12 cellular contexts compared by ENCODE assay signal in genomic region chr7:38858281-38858884, GRCh38. TPM values are rescaled to one million over a fixed set of nuclear protein-coding genes. Genes with fewer than 3 reads are reported as not detected.
DNase-seq lines count a peak whose midpoint lies in the region; ATAC-seq and TF ChIP-seq lines count a peak whose summit lies in the region.
"Had no signal": no experiment of that assay in that cellular context is flagged by ENCODE, and none has a peak within 500 bp of the region (broad histone marks: within the 10 kb centered on the region; RNA-seq: fewer than 3 reads in every experiment).

No MANE protein-coding gene starts in this region.

- peaks cover 8% of the 10 kb centered on the region for H3K4me1 Mint-ChIP-seq in activated CD4-positive, alpha-beta memory T cell treated with anti-CD3 and anti-CD28 coated beads for 36 hours (ENCODE audit: low read depth)

- H3K36me3 Mint-ChIP-seq in activated CD4-positive, alpha-beta memory T cell treated with anti-CD3 and anti-CD28 coated beads for 36 hours: peaks cover 31% of the 10 kb centered on the region

- CTCF ChIA-PET in activated CD4-positive, alpha-beta memory T cell treated with anti-CD3 and anti-CD28 coated beads for 36 hours (lab: Charles Lee): no interaction called here

- no peak overlapping the region for H3K4me3 ChIP-seq in ACC112 (ENCODE audit: low read depth, low read length)
- H3K4me3 ChIP-seq in gastrocnemius medialis: no peak overlapping the region
- no peak overlapping the region for H3K4me3 ChIP-seq in stomach
- H3K4me3 ChIP-seq: esophagus muscularis mucosa, GM23338 had no signal

- TF ChIP-seq CTCF in gastrocnemius medialis (IDR thresholded peaks at IDR 0.05 in 4 of 5, conservative IDR thresholded peaks at IDR 0.05 in 1 of 5) (no peak), stomach (IDR thresholded peaks at IDR 0.05) (no peak)

- no peak for TF ChIP-seq EP300 in stomach (IDR thresholded peaks at IDR 0.05)

- H3K27ac ChIP-seq in ACC112 (ENCODE audit: low read depth, low read length): peak overlapping the region; percentile 56; the same call in 1 of the 2 replicates
- H3K27ac ChIP-seq in gastrocnemius medialis: no peak overlapping the region
- H3K27ac ChIP-seq in stomach: no peak overlapping the region
- H3K27ac ChIP-seq: esophagus muscularis mucosa had no signal

- no peak overlapping the region for H2AFZ ChIP-seq in ACC112 (ENCODE audit: low read length, unreplicated experiment)
- H2AFZ ChIP-seq: GM23338 had no signal

- H3K4me1 ChIP-seq in ACC112 (ENCODE audit: control insufficient read depth, insufficient read depth, low read length, unreplicated experiment): peaks cover 6% of the 10 kb centered on the region
- H3K4me1 ChIP-seq in gastrocnemius medialis: no peaks in the 10 kb centered on the region
- H3K4me1 ChIP-seq in stomach: peaks cover 0 to under 1% (median 0%) of the 10 kb centered on the region in 4 donors

- no peak for ATAC-seq in HG03520 (IDR thresholded peaks at IDR 0.05; ENCODE audit: unreplicated experiment)
- no peak for ATAC-seq in gastrocnemius medialis
- ATAC-seq: GM23338 had no signal

- peaks cover 3% of the 10 kb centered on the region for H3K79me2 ChIP-seq in ACC112 (ENCODE audit: control insufficient read depth, insufficient read depth, low read length, unreplicated experiment)

- POLR2A ChIA-PET in activated CD4-positive, alpha-beta memory T cell treated with anti-CD3 and anti-CD28 coated beads for 36 hours (lab: Charles Lee): no interaction called here

- intact Hi-C loops in activated CD4-positive, alpha-beta memory T cell treated with anti-CD3 and anti-CD28 coated beads for 36 hours (cut with micrococcal nuclease): no loop called here
- intact Hi-C loops in gastrocnemius medialis (cut with DNase I; ENCODE audit: low total_unique reads): no loop called here
- intact Hi-C loops in stomach (cut with DNase I; ENCODE audit: low total_unique reads): no loop called here

- H3K9me3 ChIP-seq in gastrocnemius medialis: no peaks in the 10 kb centered on the region
- H3K9me3 ChIP-seq in stomach: no peaks in the 10 kb centered on the region
- H3K9me3 ChIP-seq: esophagus muscularis mucosa had no signal

- H3K4me3 Mint-ChIP-seq in activated CD4-positive, alpha-beta memory T cell treated with anti-CD3 and anti-CD28 coated beads for 36 hours: no peak overlapping the region
- H3K4me3 Mint-ChIP-seq: B cell, GM23338 had no signal

- no peak overlapping the region for H3K27ac Mint-ChIP-seq in activated CD4-positive, alpha-beta memory T cell treated with anti-CD3 and anti-CD28 coated beads for 36 hours
- H3K27ac Mint-ChIP-seq: GM23338 had no signal

- H3K27me3 ChIP-seq in ACC112 (ENCODE audit: insufficient read depth, low read length): no peaks in the 10 kb centered on the region
- H3K27me3 ChIP-seq in gastrocnemius medialis: no peaks in the 10 kb centered on the region
- no peaks in the 10 kb centered on the region for H3K27me3 ChIP-seq in stomach
- H3K27me3 ChIP-seq: esophagus muscularis mucosa had no signal

- TF ChIP-seq POLR2A in gastrocnemius medialis (IDR thresholded peaks at IDR 0.05) (no peak), stomach (IDR thresholded peaks at IDR 0.05) (no peak)

- DNase-seq in HS-5 (ENCODE audit: low read depth) (peak; percentile 30), SHP77 (lab: John Stamatoyannopoulos, UW) (peak; percentile 4 to 23), glomerular endothelial cell (ENCODE audit: extremely low read depth, low read depth, low spot score) (peak; percentile 20), gastrocnemius medialis (no peak), stomach (no peak)
- DNase-seq in activated CD4-positive, alpha-beta memory T cell treated with anti-CD3 and anti-CD28 coated beads for 36 hours: no peak
- DNase-seq: activated gamma-delta T cell had no signal

- no peaks in the 10 kb centered on the region for H3K9me3 Mint-ChIP-seq in activated CD4-positive, alpha-beta memory T cell treated with anti-CD3 and anti-CD28 coated beads for 36 hours
- H3K9me3 Mint-ChIP-seq: GM23338 had no signal

- WGBS in stomach, 5 donors: 78 to 83% (median 81%) methylated on average over 5 of the region's 5 CpGs

- in situ Hi-C loops in gastrocnemius medialis (cut with MboI; ENCODE audit: low sequenced_read_pairs in 4 of 4): no loop called here

- H3K27me3 Mint-ChIP-seq in activated CD4-positive, alpha-beta memory T cell treated with anti-CD3 and anti-CD28 coated beads for 36 hours: no peaks in the 10 kb centered on the region
- H3K27me3 Mint-ChIP-seq: B cell had no signal

- H3K36me3 ChIP-seq in ACC112 (ENCODE audit: insufficient read depth, low read length) (peaks cover 5% of the 10 kb centered on the region; the same call in 1 of the 2 replicates), gastrocnemius medialis (peaks cover 0 to 8% of the 10 kb centered on the region in 2 donors), stomach (peaks cover 0 to 21% (median 10%) of the 10 kb centered on the region in 4 donors)

RNA-seq across cellular contexts. Expression of gene VPS41, which starts 50.6 kb away (rescaled TPM):
- total RNA-seq in glomerular endothelial cell: 47.9 and 48.2 TPM in 2 replicates
- total RNA-seq in activated CD4-positive, alpha-beta memory T cell treated with anti-CD3 and anti-CD28 coated beads for 36 hours: 10 to 100 TPM; 62.9 to 66.8 TPM
- total RNA-seq in gastrocnemius medialis: 10 to 100 TPM in 3 of 4 donors, 1 to 10 TPM in 1; 6.3 to 15.3 (median 11.6) TPM
- 100 to 1,000 TPM in 1 of 5 donors, 10 to 100 TPM in 4; 41.1 to 122 (median 53.1) TPM for total RNA-seq in stomach
- 10 to 100 TPM in 1 of 3 donors, 1 to 10 TPM in 2; 8.2 to 11.0 (median 9.1) TPM for polyA plus RNA-seq in stomach

Comparison
In these comparisons a context has a peak if more than half of its experiments do, and no peak if none do; other contexts are left out.
1. DNase-seq: peak in HS-5 (single experiment), SHP77 (2 of 2) and glomerular endothelial cell (single experiment); none in activated CD4-positive, alpha-beta memory T cell treated with anti-CD3 and anti-CD28 coated beads for 36 hours (single experiment), gastrocnemius medialis (0 of 2) and stomach (single experiment).